Comparison of ENCODE assay signal across 8 cellular contexts in the genomic region with DNA sequence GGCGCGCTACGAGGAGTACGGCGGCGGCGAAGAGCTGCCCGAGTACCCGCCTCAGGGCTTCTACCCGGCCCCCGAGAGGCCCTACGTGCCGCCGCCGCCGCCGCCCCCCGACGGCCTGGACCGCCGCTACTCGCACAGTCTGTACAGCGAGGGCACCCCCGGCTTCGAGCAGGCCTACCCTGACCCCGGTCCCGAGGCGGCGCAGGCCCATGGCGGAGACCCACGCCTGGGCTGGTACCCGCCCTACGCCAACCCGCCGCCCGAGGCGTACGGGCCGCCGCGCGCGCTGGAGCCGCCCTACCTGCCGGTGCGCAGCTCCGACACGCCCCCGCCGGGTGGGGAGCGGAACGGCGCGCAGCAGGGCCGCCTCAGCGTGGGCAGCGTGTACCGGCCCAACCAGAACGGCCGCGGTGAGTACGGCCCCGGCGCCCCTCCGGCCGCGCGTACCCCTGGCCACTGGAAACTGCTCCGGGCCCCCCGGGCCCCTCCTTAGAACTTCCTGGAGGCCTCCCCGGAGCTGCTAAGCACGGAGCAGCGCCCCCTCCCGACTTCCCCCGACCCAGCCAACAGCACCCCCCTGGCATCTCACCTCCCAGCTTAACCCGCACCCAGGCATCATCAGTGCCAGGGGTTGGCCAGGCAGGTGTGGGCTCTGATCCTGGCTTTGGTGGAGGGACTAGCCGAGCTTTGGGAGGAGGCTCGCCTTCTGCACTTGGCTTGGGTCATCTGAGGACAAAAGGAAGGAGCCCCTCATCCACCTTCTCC. TPM values are rescaled to one million over a fixed set of nuclear protein-coding genes. Genes with fewer than 3 reads are reported as not detected.
A peak's percentile ranks its signal among the peaks of the same experiment; 100 is the strongest.
DNase-seq lines count a peak whose midpoint lies in the region; ATAC-seq and TF ChIP-seq lines count a peak whose summit lies in the region.

No MANE protein-coding gene starts in this region.

- H2BK15ac ChIP-seq in mesenchymal stem cell (ENCODE audit: low read depth, poor library complexity, severe bottlenecking), result peak overlapping the region; percentile 97

- H3K27me3 ChIP-seq in dorsolateral prefrontal cortex (peaks cover 0 to 52% (median 33%) of the 10 kb centered on the region in 45 donors), mesenchymal stem cell (ENCODE audit: control insufficient read depth in 1 of 2, insufficient read depth in 1 of 2, low read length in 2 of 2) (no peaks in the 10 kb centered on the region)

- peak overlapping the region; percentile 60 for H2AFZ ChIP-seq in mesenchymal stem cell (ENCODE audit: low read depth, low read length)

- H3K23ac ChIP-seq in mesenchymal stem cell (ENCODE audit: low read length in 2 of 2), result peak overlapping the region in 1 of 2 experiments; percentile 91

- no peaks in the 10 kb centered on the region for H3K79me1 ChIP-seq in mesenchymal stem cell (replicated peaks; ENCODE audit: low read length, poor library complexity, severe bottlenecking)

- peaks cover 63% of the 10 kb centered on the region for H3K4me1 ChIP-seq in mesenchymal stem cell (ENCODE audit: control insufficient read depth, insufficient read depth, low read depth, low read length)

- peaks cover 14 to 30% of the 10 kb centered on the region in 2 experiments for H3K36me3 ChIP-seq in mesenchymal stem cell (ENCODE audit: control insufficient read depth in 1 of 2, insufficient read depth in 2 of 2, low read depth in 1 of 2, low read length in 2 of 2)

- intact Hi-C loops in dorsolateral prefrontal cortex (cut with DNase I), result no loop called here

- H3K18ac ChIP-seq in mesenchymal stem cell (ENCODE audit: low read depth in 1 of 2, low read length in 2 of 2), result peak overlapping the region; percentile 90 to 95

- 2% methylated on average over 61 of the region's 78 CpGs for WGBS in mesenchymal stem cell

- H3K27ac ChIP-seq in dorsolateral prefrontal cortex (peak overlapping the region in 8 of 59 donors; percentile 12 to 79 (median 38)), mesenchymal stem cell (ENCODE audit: low read length, poor library complexity, severe bottlenecking) (peak overlapping the region; percentile 77)

- H3K4me3 ChIP-seq in dorsolateral prefrontal cortex (peak overlapping the region; percentile 20 to 64 (median 44)), mesenchymal stem cell (ENCODE audit: insufficient read depth in 1 of 2, low read depth in 1 of 2, low read length in 2 of 2) (peak overlapping the region; percentile 77 to 96)

- H3K14ac ChIP-seq in mesenchymal stem cell (ENCODE audit: low read length in 2 of 2), result peak overlapping the region in 1 of 2 experiments; percentile 82

- TF ChIP-seq CTCF in dorsolateral prefrontal cortex (IDR thresholded peaks at IDR 0.05 in 54 of 56, conservative IDR thresholded peaks at IDR 0.05 in 2 of 56; ENCODE audit: low read depth in 1 of 56, partially characterized antibody in 56 of 56), result peak in 10 of 56 donors; percentile 8 to 29 (median 13)

- H3K9ac ChIP-seq in mesenchymal stem cell (ENCODE audit: low read length), result peak overlapping the region; percentile 90

- H3K9me3 ChIP-seq in mesenchymal stem cell (ENCODE audit: control insufficient read depth, low read length), result no peaks in the 10 kb centered on the region

- peak overlapping the region; percentile 83 for H4K91ac ChIP-seq in mesenchymal stem cell (ENCODE audit: low read length)

- peak overlapping the region in 1 of 2 experiments; percentile 88 for H2BK12ac ChIP-seq in mesenchymal stem cell (ENCODE audit: low read length in 2 of 2)

- peak overlapping the region; percentile 66 for H4K8ac ChIP-seq in mesenchymal stem cell (ENCODE audit: low read length)

- no peak overlapping the region for H2BK120ac ChIP-seq in mesenchymal stem cell (ENCODE audit: low read depth, low read length)

- DNase-seq in ELR (ENCODE audit: low read depth) (peak; percentile 69), NCI-H1105 treated with DMSO at 0.1 percent for 48 hours (lab: John Stamatoyannopoulos, UW) (peak; percentile 56), dorsolateral prefrontal cortex (no peak), mesenchymal stem cell (no peak), LoVo (ENCODE audit: low spot score) (no peak)
- DNase-seq in activated CD4-positive, alpha-beta T cell treated with anti-CD3 and anti-CD28 coated beads, Interleukin-2, amount 50 U/mL, for 1 hour, result peak; percentile 77
- peak; percentile 50 for DNase-seq in stimulated activated CD8-positive, alpha-beta memory T cell treated with anti-CD3 and anti-CD28 coated beads, Interleukin-15, amount 100 ng/mL, for 24 hours (ENCODE audit: low read depth)

- H3K4ac ChIP-seq in mesenchymal stem cell (ENCODE audit: low read depth in 1 of 2, low read length in 2 of 2), result peak overlapping the region; percentile 60 to 91

- peak overlapping the region; percentile 20 for H2AK5ac ChIP-seq in mesenchymal stem cell (ENCODE audit: low read length, severe bottlenecking)

- peak overlapping the region; percentile 39 for H2BK5ac ChIP-seq in mesenchymal stem cell (ENCODE audit: low read depth, low read length, poor library complexity, severe bottlenecking)

- H3K4me2 ChIP-seq in mesenchymal stem cell (ENCODE audit: low read length, poor library complexity, severe bottlenecking), result peak overlapping the region; percentile 85

- no peak for ATAC-seq in GM21723 (IDR thresholded peaks at IDR 0.05; ENCODE audit: unreplicated experiment)

RNA-seq across cellular contexts. Expression of gene LOXL1, which starts 1.4 kb away (rescaled TPM):
- total RNA-seq in dorsolateral prefrontal cortex, result 1 to 10 TPM in 107 of 120 experiments, under 1 TPM in 12, not detected in 1; 0.48 to 6.3 (median 2.0) TPM
- 187 TPM for polyA plus RNA-seq in mesenchymal stem cell (2013, experiment 1 of 2)
- 181 TPM for polyA plus RNA-seq in mesenchymal stem cell (2013, experiment 2 of 2)

RNA-seq across cellular contexts. Expression of gene TBC1D21, which starts 54.3 kb away (rescaled TPM):
- total RNA-seq in dorsolateral prefrontal cortex, result under 1 TPM in 3 of 120 experiments, not detected in 117; 0.51 to 0.70 (median 0.53) TPM
- not detected for polyA plus RNA-seq in mesenchymal stem cell (2013, experiment 1 of 2)
- not detected for polyA plus RNA-seq in mesenchymal stem cell (2013, experiment 2 of 2)

Comparison
In these comparisons a context has a peak if more than half of its experiments do, and no peak if none do; other contexts are left out.
1. DNase-seq: peak in ELR (single experiment), NCI-H1105 treated with DMSO at 0.1 percent for 48 hours (single experiment), activated CD4-positive, alpha-beta T cell treated with anti-CD3 and anti-CD28 coated beads, Interleukin-2, amount 50 U/mL, for 1 hour (single experiment) and stimulated activated CD8-positive, alpha-beta memory T cell treated with anti-CD3 and anti-CD28 coated beads, Interleukin-15, amount 100 ng/mL, for 24 hours (single experiment); none in dorsolateral prefrontal cortex (0 of 10), mesenchymal stem cell (single experiment) and LoVo (single experiment).